In the genomic region with DNA sequence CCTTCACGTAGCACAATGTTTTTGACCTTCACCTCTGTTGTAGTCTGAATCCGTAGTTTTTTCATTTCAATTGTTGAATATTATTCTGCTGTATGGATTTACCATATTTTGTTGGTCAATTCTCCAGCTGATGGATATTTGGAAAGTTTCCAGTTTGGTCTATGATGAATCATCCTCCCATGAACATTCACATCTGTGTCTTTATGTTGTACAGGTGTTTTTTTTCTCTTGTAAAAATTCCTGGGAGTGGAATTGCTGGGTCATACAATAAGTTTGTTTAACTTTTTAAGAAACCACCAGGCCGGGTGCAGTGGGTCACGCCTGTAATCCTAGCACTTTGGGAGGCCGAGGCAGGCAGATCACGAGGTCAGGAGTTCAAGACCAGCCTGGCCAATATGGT, we compare ENCODE assay signal across 15 cellular contexts.
"Had no signal": no experiment of that assay in that cellular context is flagged by ENCODE, and none has a peak within 500 bp of the region (broad histone marks: within the 10 kb centered on the region; RNA-seq: fewer than 3 reads in every experiment).

No MANE protein-coding gene starts in this region.

- H3K4me1 ChIP-seq: left ventricle myocardium inferior, pancreas had no signal

- H3K27ac ChIP-seq: adrenal gland, left ventricle myocardium inferior, pancreas, thoracic aorta, VCaP had no signal

- H3K9me3 ChIP-seq: adrenal gland, left ventricle myocardium inferior, pancreas, thoracic aorta had no signal

- ATAC-seq: activated CD4-positive, alpha-beta T cell treated with anti-CD3 and anti-CD28 coated beads for 36 hours; pancreas had no signal

- H3K36me3 ChIP-seq: adrenal gland, left ventricle myocardium inferior, pancreas, thoracic aorta had no signal

- DNase-seq: activated CD4-positive, alpha-beta memory T cell treated with anti-CD3 and anti-CD28 coated beads, Interleukin-2, amount 10 ng/mL, durations not matched to agents 7 days and 5 days; activated CD4-positive, alpha-beta T cell treated with anti-CD3 and anti-CD28 coated beads for 36 hours; activated CD8-positive, alpha-beta memory T cell treated with anti-CD3 and anti-CD28 coated beads, Interleukin-2, amount 50 U/mL, for 4 hours; activated naive CD4-positive, alpha-beta T cell treated with anti-CD3 and anti-CD28 coated beads for 36 hours; adrenal gland; effector memory CD4-positive, alpha-beta T cell; head of caudate nucleus; left ventricle myocardium inferior; mesenchymal stem cell; pancreas; stimulated activated CD4-positive, alpha-beta T cell treated with anti-CD3 and anti-CD28 coated beads, Interleukin-4, amount 100 ng/mL, for 1 hour; stimulated activated CD8-positive, alpha-beta memory T cell treated with anti-CD3 and anti-CD28 coated beads, Interleukin-4, amount 100 ng/mL, for 48 hours; T-helper 1 cell had no signal

- H3K27me3 ChIP-seq: adrenal gland, pancreas had no signal

- H3K4me3 ChIP-seq: adrenal gland, left ventricle myocardium inferior, pancreas, thoracic aorta had no signal
